In genomic region chr1:155835548-155835947, GRCh38 we compare ENCODE assay signal across 15 cellular contexts. TPM values are rescaled to one million over a fixed set of nuclear protein-coding genes. Genes with fewer than 3 reads are reported as not detected.
DNase-seq lines count a peak whose midpoint lies in the region; ATAC-seq and TF ChIP-seq lines count a peak whose summit lies in the region.
"Had no signal": no experiment of that assay in that cellular context is flagged by ENCODE, and none has a peak within 500 bp of the region (broad histone marks: within the 10 kb centered on the region; RNA-seq: fewer than 3 reads in every experiment).

No MANE protein-coding gene starts in this region.

- H3K36me3 ChIP-seq in lower lobe of right lung = peaks cover 10% of the 10 kb centered on the region

- no CpG with 5 or more reads among the region's 6 CpGs for WGBS in H9 (ENCODE audit: extremely low coverage, insufficient read length, low lambda C conversion rate)

- H3K9me3 Mint-ChIP-seq in H9 (peaks cover 4 to 5% of the 10 kb centered on the region in 2 experiments; a peak in 3 of 5 replicates), WTC11 (peaks cover 15% of the 10 kb centered on the region)
- no peaks in the 10 kb centered on the region for H3K9me3 Mint-ChIP-seq in activated T-helper 2 cell treated with anti-CD3 and anti-CD28 coated beads, Interferon-gamma antibody, Interleukin-2, Interleukin-4, amounts not matched to agents 10 μg/mL and 5 μg/mL and 100 μg/mL, durations not matched to agents 14 hours and 24 hours and 36 hours
- H3K9me3 Mint-ChIP-seq: IgD-negative memory B cell had no signal

- H3K9ac ChIP-seq in H9 (ENCODE audit: extremely low read depth, insufficient read length, low read length) = no peak overlapping the region

- DNase-seq in H9 (no peak), WTC11 (ENCODE audit: low spot score) (no peak), left lobe of liver (ENCODE audit: low spot score) (peak; percentile 21), lower lobe of right lung (no peak), COLO668 (lab: John Stamatoyannopoulos, UW; ENCODE audit: unreplicated experiment) (no peak)
- no peak for DNase-seq in stimulated activated CD4-positive, alpha-beta T cell treated with anti-CD3 and anti-CD28 coated beads, Interleukin-2, amount 100 ng/mL, for 24 hours
- DNase-seq in activated T-helper 2 cell treated with anti-CD3 and anti-CD28 coated beads, Interferon-gamma antibody, Interleukin-2, Interleukin-4, amounts not matched to agents 10 μg/mL and 5 μg/mL and 100 μg/mL, durations not matched to agents 14 hours and 24 hours and 36 hours (ENCODE audit: low spot score) = no peak
- DNase-seq: NCI-H187, NCI-H226, NCI-H526 treated with DMSO at 0.1 percent for 48 hours, RPMI8226, SIG-M5 had no signal

- H3K23me2 ChIP-seq in H9 (ENCODE audit: insufficient read length, low read depth, low read length, poor library complexity, severe bottlenecking) = no peaks in the 10 kb centered on the region

- ATAC-seq in WTC11 (no peak), left lobe of liver (no peak), lower lobe of right lung (no peak)
- ATAC-seq: HCT116 had no signal

- no peaks in the 10 kb centered on the region for H3K9me3 ChIP-seq in H9 (ENCODE audit: control insufficient read depth, low read depth, low read length)
- no peaks in the 10 kb centered on the region for H3K9me3 ChIP-seq in lower lobe of right lung

- H3K4me3 ChIP-seq in lower lobe of right lung = no peak overlapping the region

- H4K8ac ChIP-seq in H9 (replicated peaks; ENCODE audit: insufficient read length, low read depth, low read length) = no peak overlapping the region

- no peak overlapping the region for H2BK12ac ChIP-seq in H9 (ENCODE audit: insufficient read length, low read depth, low read length)

- no peaks in the 10 kb centered on the region for H4K20me1 ChIP-seq in H9 (ENCODE audit: control insufficient read depth, insufficient read depth, insufficient read length)

- CTCF ChIA-PET in WTC11 (lab: Charles Lee) = interaction anchor here (0.6 kb wide), 1 partner anchor 13 kb away, joined by 4 read pairs; no protein-coding TSS in a partner anchor

- H3K27me3 Mint-ChIP-seq in H9 (ENCODE audit: low read depth) = no peaks in the 10 kb centered on the region
- no peaks in the 10 kb centered on the region for H3K27me3 Mint-ChIP-seq in WTC11 (ENCODE audit: low read depth)
- no peaks in the 10 kb centered on the region for H3K27me3 Mint-ChIP-seq in activated T-helper 2 cell treated with anti-CD3 and anti-CD28 coated beads, Interferon-gamma antibody, Interleukin-2, Interleukin-4, amounts not matched to agents 10 μg/mL and 5 μg/mL and 100 μg/mL, durations not matched to agents 14 hours and 24 hours and 36 hours (ENCODE audit: low read depth)
- H3K27me3 Mint-ChIP-seq: IgD-negative memory B cell had no signal

- H2BK5ac ChIP-seq in H9 (ENCODE audit: insufficient read length, low read length) = no peak overlapping the region

- no peak overlapping the region for H3K14ac ChIP-seq in H9 (ENCODE audit: insufficient read depth, low read length)

- H3K4me3 Mint-ChIP-seq in H9 (0 out of 5 replicates have a peak overlapping the region, but pooled peaks of 1 of the 2 experiments have one; percentile 1), WTC11 (no peak overlapping the region)
- no peak overlapping the region for H3K4me3 Mint-ChIP-seq in activated T-helper 2 cell treated with anti-CD3 and anti-CD28 coated beads, Interferon-gamma antibody, Interleukin-2, Interleukin-4, amounts not matched to agents 10 μg/mL and 5 μg/mL and 100 μg/mL, durations not matched to agents 14 hours and 24 hours and 36 hours (ENCODE audit: low read depth)

- POLR2A ChIA-PET in WTC11 (lab: Charles Lee) = no interaction called here

- no peak overlapping the region for H2AK5ac ChIP-seq in H9 (ENCODE audit: insufficient read length, low read length)

- H3K4me1 Mint-ChIP-seq in H9 (peaks cover 10 to 26% of the 10 kb centered on the region in 2 experiments), WTC11 (peaks cover 10% of the 10 kb centered on the region)
- peaks cover 18% of the 10 kb centered on the region for H3K4me1 Mint-ChIP-seq in activated T-helper 2 cell treated with anti-CD3 and anti-CD28 coated beads, Interferon-gamma antibody, Interleukin-2, Interleukin-4, amounts not matched to agents 10 μg/mL and 5 μg/mL and 100 μg/mL, durations not matched to agents 14 hours and 24 hours and 36 hours (ENCODE audit: low read depth)

- no peak overlapping the region for H4K5ac ChIP-seq in H9 (ENCODE audit: insufficient read length, low read depth, low read length)

- no peaks in the 10 kb centered on the region; the same call in 1 of the 2 replicates for H3K79me2 ChIP-seq in H9 (ENCODE audit: insufficient read depth, low read length)

- intact Hi-C loops in lower lobe of right lung (cut with DNase I) = no loop called here
- intact Hi-C loops in activated T-helper 2 cell treated with anti-CD3 and anti-CD28 coated beads, Interferon-gamma antibody, Interleukin-2, Interleukin-4, amounts not matched to agents 10 μg/mL and 5 μg/mL and 100 μg/mL, durations not matched to agents 14 hours and 24 hours and 36 hours (cut with micrococcal nuclease) = no loop called here

- H3K4ac ChIP-seq in H9 (ENCODE audit: low read depth, low read length) = no peak overlapping the region

- no peaks in the 10 kb centered on the region for H3K4me1 ChIP-seq in H9 (ENCODE audit: insufficient read depth, low read length)
- H3K4me1 ChIP-seq in lower lobe of right lung = no peaks in the 10 kb centered on the region

- H4K91ac ChIP-seq in H9 (ENCODE audit: insufficient read length, low read depth, low read length) = peak overlapping the region; percentile 45

- H3K27ac ChIP-seq in 22Rv1 (peak overlapping the region; percentile 19; the same call in 1 of the 2 replicates), H9 (ENCODE audit: insufficient read length, low read depth, low read length) (no peak overlapping the region), lower lobe of right lung (no peak overlapping the region)

- H3K23ac ChIP-seq in H9 (ENCODE audit: insufficient read length, low read depth, low read length) = no peak overlapping the region

- H3K27ac Mint-ChIP-seq in H9 = peak overlapping the region in 1 of 3 experiments; percentile 92; a peak in 3 of 7 replicates
- peak overlapping the region; percentile 88 for H3K27ac Mint-ChIP-seq in WTC11
- H3K27ac Mint-ChIP-seq in activated T-helper 2 cell treated with anti-CD3 and anti-CD28 coated beads, Interferon-gamma antibody, Interleukin-2, Interleukin-4, amounts not matched to agents 10 μg/mL and 5 μg/mL and 100 μg/mL, durations not matched to agents 14 hours and 24 hours and 36 hours = no peak overlapping the region
- H3K27ac Mint-ChIP-seq: IgD-negative memory B cell had no signal

- H3K4me2 ChIP-seq in H9 (ENCODE audit: insufficient read depth, insufficient read length, low read length) = no peak overlapping the region

- TF ChIP-seq CTCF in 22Rv1 (IDR thresholded peaks at IDR 0.05) (no peak), H9 (conservative IDR thresholded peaks at IDR 0.05) (no peak), WTC11 (IDR thresholded peaks at IDR 0.05) (no peak), lower lobe of right lung (IDR thresholded peaks at IDR 0.05) (no peak)

- H3K36me3 Mint-ChIP-seq in H9 (ENCODE audit: insufficient read depth in 1 of 3, low read depth in 3 of 3) = peaks cover 32 to 43% (median 32%) of the 10 kb centered on the region in 3 experiments
- H3K36me3 Mint-ChIP-seq in WTC11 = peaks cover 36% of the 10 kb centered on the region
- peaks cover 39% of the 10 kb centered on the region for H3K36me3 Mint-ChIP-seq in activated T-helper 2 cell treated with anti-CD3 and anti-CD28 coated beads, Interferon-gamma antibody, Interleukin-2, Interleukin-4, amounts not matched to agents 10 μg/mL and 5 μg/mL and 100 μg/mL, durations not matched to agents 14 hours and 24 hours and 36 hours (ENCODE audit: low read depth)

- no peaks in the 10 kb centered on the region for H3K79me1 ChIP-seq in H9 (ENCODE audit: insufficient read depth, low read depth, low read length, poor library complexity, severe bottlenecking)

- H3T11ph ChIP-seq in H9 (ENCODE audit: low read length) = no peak overlapping the region

- H3K56ac ChIP-seq in H9 (ENCODE audit: insufficient read length, low read depth, low read length) = no peak overlapping the region

- H2BK120ac ChIP-seq in H9 (ENCODE audit: low read depth, low read length, poor library complexity, severe bottlenecking) = no peak overlapping the region

- H3K27me3 ChIP-seq in H9 (ENCODE audit: insufficient read depth, low read length) = no peaks in the 10 kb centered on the region
- H3K27me3 ChIP-seq in lower lobe of right lung (ENCODE audit: low read depth) = no peaks in the 10 kb centered on the region

- H2BK15ac ChIP-seq in H9 (ENCODE audit: low read depth, low read length) = no peak overlapping the region

- no peak overlapping the region for H3K18ac ChIP-seq in H9 (ENCODE audit: insufficient read length, low read depth, low read length)

- no peak overlapping the region for H2AFZ ChIP-seq in H9 (ENCODE audit: low read length)

- H2BK20ac ChIP-seq in H9 (ENCODE audit: low read depth, low read length, poor library complexity, severe bottlenecking) = no peak overlapping the region

TF ChIP-seq in WTC11, 78 proteins besides CTCF, POLR2A, EP300 and RAD21 (continues in another document):
- TF ChIP-seq TEAD1 (CRISPR knock-in tag; IDR thresholded peaks at IDR 0.05) (no peak), HMGXB4 (CRISPR knock-in tag; IDR thresholded peaks at IDR 0.05) (no peak)

RNA-seq across cellular contexts. Expression of gene GON4L, which starts 21.5 kb away (rescaled TPM):
- total RNA-seq in H9 (2021) (50.2 and 53.4 TPM in 2 replicates), WTC11 (2021) (44.6 to 54.4 TPM (median 46.6 TPM) in 3 replicates), left lobe of liver (19.9 TPM), lower lobe of right lung (46.9 TPM)
- total RNA-seq in activated T-helper 2 cell treated with anti-CD3 and anti-CD28 coated beads, Interferon-gamma antibody, Interleukin-2, Interleukin-4, amounts not matched to agents 10 μg/mL and 5 μg/mL and 100 μg/mL, durations not matched to agents 14 hours and 24 hours and 36 hours = 56.2 and 68.3 TPM in 2 replicates

RNA-seq across cellular contexts. Expression of gene SYT11, which starts 23.8 kb away (rescaled TPM):
- 0.28 and 0.39 TPM in 2 replicates for total RNA-seq in H9 (2021)
- 6.1 to 8.9 TPM (median 7.5 TPM) in 3 replicates for total RNA-seq in WTC11 (2021)
- 0.58 TPM for total RNA-seq in left lobe of liver
- 9.6 TPM for total RNA-seq in lower lobe of right lung
- total RNA-seq in activated T-helper 2 cell treated with anti-CD3 and anti-CD28 coated beads, Interferon-gamma antibody, Interleukin-2, Interleukin-4, amounts not matched to agents 10 μg/mL and 5 μg/mL and 100 μg/mL, durations not matched to agents 14 hours and 24 hours and 36 hours = 22.3 and 23.3 TPM in 2 replicates
